1 cellular context compared by ENCODE assay signal in genomic region chr6:130148181-130148580, GRCh38.
TF ChIP-seq lines count a peak whose summit lies in the region.

No MANE protein-coding gene starts in this region.

TF ChIP-seq in GM23338, 12 proteins besides CTCF, POLR2A, EP300 and RAD21 (continued from another document):
- TF ChIP-seq ETS1 (IDR thresholded peaks at IDR 0.05): no peak
- no peak for TF ChIP-seq REST (IDR thresholded peaks at IDR 0.05; ENCODE audit: unreplicated experiment)
- no peak for TF ChIP-seq ZNF331 (CRISPR knock-in tag; IDR thresholded peaks at IDR 0.05; ENCODE audit: low read depth)
